In the genomic region with DNA sequence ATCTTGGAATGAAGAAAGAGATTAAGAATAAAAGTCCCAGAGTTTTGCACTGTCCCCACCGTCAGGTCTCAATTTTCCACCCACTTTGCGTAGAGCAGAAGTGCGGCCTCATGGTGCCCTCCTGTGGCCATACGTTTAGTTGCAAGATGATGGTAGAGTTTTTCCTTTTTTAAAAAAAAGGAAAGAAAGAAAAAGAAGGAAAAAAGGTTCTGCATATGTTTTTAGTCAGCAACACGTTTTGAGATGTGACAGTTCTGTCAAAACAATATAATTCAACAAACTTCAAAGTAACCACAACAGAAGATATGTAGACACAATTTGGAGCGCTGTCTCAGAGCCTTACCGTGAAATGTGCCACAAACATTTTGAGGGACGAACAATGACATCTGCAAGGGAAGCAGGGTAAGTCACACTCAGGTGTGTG, we compare ENCODE assay signal across 8 cellular contexts.
DNase-seq lines count a peak whose midpoint lies in the region; ATAC-seq lines count a peak whose summit lies in the region.

No MANE protein-coding gene starts in this region.

- ATAC-seq in HG03521 (IDR thresholded peaks at IDR 0.05; ENCODE audit: unreplicated experiment) (peak; percentile 50), HG03175 (IDR thresholded peaks at IDR 0.05; ENCODE audit: unreplicated experiment) (no peak)

- DNase-seq in DMS114 treated with DMSO at 0.1 percent for 48 hours (lab: John Stamatoyannopoulos, UW; ENCODE audit: unreplicated experiment) = peak; percentile 36
- peak in 3 of 5 donors; percentile 13 to 34 (median 19) for DNase-seq in T-helper 1 cell
- peak; percentile 61 for DNase-seq in astrocyte of the hippocampus (ENCODE audit: low read depth, low spot score)
- DNase-seq in hippocampal formation (lab: John Stamatoyannopoulos, UW) = peak; percentile 25 to 50
- peak; percentile 14 to 22 for DNase-seq in stimulated activated CD4-positive, alpha-beta T cell treated with anti-CD3 and anti-CD28 coated beads, Interleukin-15, amount 100 ng/mL, for 48 hours (ENCODE audit: low read depth in 2 of 2)
- no peak for DNase-seq in NCI-H2107 treated with DMSO at 0.1 percent for 48 hours (lab: John Stamatoyannopoulos, UW; ENCODE audit: unreplicated experiment)
